18 cellular contexts compared by ENCODE assay signal in genomic region chr22:27995801-27996528, GRCh38.
"Had no signal": no experiment of that assay in that cellular context is flagged by ENCODE, and none has a peak within 500 bp of the region (broad histone marks: within the 10 kb centered on the region; RNA-seq: fewer than 3 reads in every experiment).

No MANE protein-coding gene starts in this region.

- H3K27me3 Mint-ChIP-seq: activated CD4-positive, alpha-beta T cell treated with anti-CD3 and anti-CD28 coated beads, Interleukin-2, amount 10 ng/mL, durations not matched to agents 7 days and 5 days; activated naive CD8-positive, alpha-beta T cell treated with anti-CD3 and anti-CD28 coated beads, Interleukin-2, amount 10 ng/mL, durations not matched to agents 7 days and 5 days; naive thymus-derived CD4-positive, alpha-beta T cell had no signal

- H3K4me3 Mint-ChIP-seq: activated CD4-positive, alpha-beta T cell treated with anti-CD3 and anti-CD28 coated beads, Interleukin-2, amount 10 ng/mL, durations not matched to agents 7 days and 5 days; activated naive CD8-positive, alpha-beta T cell treated with anti-CD3 and anti-CD28 coated beads, Interleukin-2, amount 10 ng/mL, durations not matched to agents 7 days and 5 days; naive thymus-derived CD4-positive, alpha-beta T cell; T-helper 1 cell treated with Interleukin-12 subunit alpha and Interleukin-12 subunit beta and Interleukin-4 antibody, amounts not matched to agents 30 μg/mL and 1 μg/mL, for 36 hours had no signal

- H3K4me1 Mint-ChIP-seq: activated CD4-positive, alpha-beta T cell treated with anti-CD3 and anti-CD28 coated beads, Interleukin-2, amount 10 ng/mL, durations not matched to agents 7 days and 5 days; activated naive CD8-positive, alpha-beta T cell treated with anti-CD3 and anti-CD28 coated beads, Interleukin-2, amount 10 ng/mL, durations not matched to agents 7 days and 5 days had no signal

- ATAC-seq: heart right ventricle; naive thymus-derived CD4-positive, alpha-beta T cell; psoas muscle; stimulated activated naive CD8-positive, alpha-beta T cell treated with anti-CD3 and anti-CD28 coated beads, Interleukin-15, Interleukin-2, amounts not matched to agents 100 U/mL and 50 U/mL, for 24 hours had no signal

- H3K4me2 ChIP-seq: SK-N-SH had no signal

- H3K27me3 ChIP-seq: ascending aorta, heart right ventricle had no signal

- DNase-seq: activated CD4-positive, alpha-beta T cell treated with anti-CD3 and anti-CD28 coated beads, Interleukin-2, amount 10 ng/mL, durations not matched to agents 7 days and 5 days; activated CD4-positive, CD25-positive, alpha-beta regulatory T cell; foreskin melanocyte; heart right ventricle; naive thymus-derived CD4-positive, alpha-beta T cell; occipital lobe; SK-N-SH; stimulated activated CD4-positive, alpha-beta T cell treated with anti-CD3 and anti-CD28 coated beads, Interleukin-4, amount 100 ng/mL, for 1 hour; stimulated activated CD8-positive, alpha-beta memory T cell treated with anti-CD3 and anti-CD28 coated beads, Interleukin-4, amount 100 ng/mL, for 48 hours; stimulated activated naive CD8-positive, alpha-beta T cell treated with anti-CD3 and anti-CD28 coated beads, Interleukin-15, Interleukin-2, amounts not matched to agents 100 U/mL and 50 U/mL, for 24 hours had no signal

- FAIRE-seq: colon, endothelial cell of umbilical vein, islet of Langerhans, TTC549 had no signal

- H3K4me3 ChIP-seq: ascending aorta, heart right ventricle, psoas muscle had no signal

- H3K36me3 Mint-ChIP-seq: activated naive CD8-positive, alpha-beta T cell treated with anti-CD3 and anti-CD28 coated beads, Interleukin-2, amount 10 ng/mL, durations not matched to agents 7 days and 5 days; naive thymus-derived CD4-positive, alpha-beta T cell had no signal

- H3K9me3 ChIP-seq: ascending aorta, heart right ventricle, psoas muscle, SK-N-SH had no signal

- H3K27ac ChIP-seq: ascending aorta, heart right ventricle, psoas muscle had no signal

- H3K4me1 ChIP-seq: psoas muscle had no signal

- H3K9ac ChIP-seq: SK-N-SH had no signal

- H3K27ac Mint-ChIP-seq: activated CD4-positive, alpha-beta T cell treated with anti-CD3 and anti-CD28 coated beads, Interleukin-2, amount 10 ng/mL, durations not matched to agents 7 days and 5 days; activated naive CD8-positive, alpha-beta T cell treated with anti-CD3 and anti-CD28 coated beads, Interleukin-2, amount 10 ng/mL, durations not matched to agents 7 days and 5 days; T-helper 1 cell treated with Interleukin-12 subunit alpha and Interleukin-12 subunit beta and Interleukin-4 antibody, amounts not matched to agents 30 μg/mL and 1 μg/mL, for 36 hours had no signal
